Comparison of ENCODE assay signal across 26 cellular contexts in genomic region chr1:98008373-98008772, GRCh38.
"Had no signal": no experiment of that assay in that cellular context is flagged by ENCODE, and none has a peak within 500 bp of the region (broad histone marks: within the 10 kb centered on the region; RNA-seq: fewer than 3 reads in every experiment).

No MANE protein-coding gene starts in this region.

- H3K4me1 ChIP-seq: ascending aorta, body of pancreas, breast epithelium had no signal

- FAIRE-seq: TTC549 had no signal

- H3K36me3 ChIP-seq: ascending aorta, breast epithelium, SJSA1 had no signal

- H3K4me3 Mint-ChIP-seq: activated CD4-positive, alpha-beta T cell treated with anti-CD3 and anti-CD28 coated beads, Interleukin-2, amount 10 ng/mL, durations not matched to agents 24 days and 14 days; activated CD8-positive, alpha-beta T cell treated with anti-CD3 and anti-CD28 coated beads for 36 hours; activated naive CD8-positive, alpha-beta T cell treated with anti-CD3 and anti-CD28 coated beads, Interleukin-2, amount 10 ng/mL, durations not matched to agents 7 days and 5 days; activated T-cell treated with anti-CD3 and anti-CD28 coated beads, Interleukin-2, amount 50 U/mL, for 72 hours; activated T-helper 17 cell treated with anti-CD3 and anti-CD28 coated beads, Interleukin-2, amount 50 U/mL, for 72 hours had no signal

- H3K9me3 Mint-ChIP-seq: activated CD4-positive, alpha-beta T cell treated with anti-CD3 and anti-CD28 coated beads, Interleukin-2, amount 10 ng/mL, durations not matched to agents 24 days and 14 days; activated CD8-positive, alpha-beta T cell treated with anti-CD3 and anti-CD28 coated beads for 36 hours; activated naive CD8-positive, alpha-beta T cell treated with anti-CD3 and anti-CD28 coated beads, Interleukin-2, amount 10 ng/mL, durations not matched to agents 7 days and 5 days; activated T-cell treated with anti-CD3 and anti-CD28 coated beads, Interleukin-2, amount 50 U/mL, for 72 hours; activated T-helper 17 cell treated with anti-CD3 and anti-CD28 coated beads, Interleukin-2, amount 50 U/mL, for 72 hours had no signal

- H3K27ac Mint-ChIP-seq: activated CD4-positive, alpha-beta T cell treated with anti-CD3 and anti-CD28 coated beads, Interleukin-2, amount 10 ng/mL, durations not matched to agents 24 days and 14 days; activated CD8-positive, alpha-beta T cell treated with anti-CD3 and anti-CD28 coated beads for 36 hours; activated naive CD8-positive, alpha-beta T cell treated with anti-CD3 and anti-CD28 coated beads, Interleukin-2, amount 10 ng/mL, durations not matched to agents 7 days and 5 days; activated T-cell treated with anti-CD3 and anti-CD28 coated beads, Interleukin-2, amount 50 U/mL, for 72 hours; activated T-helper 17 cell treated with anti-CD3 and anti-CD28 coated beads, Interleukin-2, amount 50 U/mL, for 72 hours had no signal

- H3K27me3 ChIP-seq: ascending aorta, body of pancreas, breast epithelium, SJSA1 had no signal

- H3K4me3 ChIP-seq: ascending aorta, body of pancreas, breast epithelium, SJSA1 had no signal

- DNase-seq: activated CD4-positive, alpha-beta T cell treated with anti-CD3 and anti-CD28 coated beads, Interleukin-2, amount 10 ng/mL, durations not matched to agents 24 days and 14 days; activated CD4-positive, alpha-beta T cell treated with anti-CD3 and anti-CD28 coated beads, Interleukin-2, amount 50 U/mL, for 4 hours; activated CD8-positive, alpha-beta T cell treated with anti-CD3 and anti-CD28 coated beads for 36 hours; activated effector memory CD4-positive, alpha-beta T cell treated with anti-CD3 and anti-CD28 coated beads, Interleukin-2, amount 50 U/mL, for 16 hours; activated naive CD4-positive, alpha-beta T cell; activated naive CD4-positive, alpha-beta T cell treated with anti-CD3 and anti-CD28 coated beads, Interleukin-2, amount 50 U/mL, for 16 hours; activated naive CD8-positive, alpha-beta T cell treated with anti-CD3 and anti-CD28 coated beads, Interleukin-2, amount 10 ng/mL, durations not matched to agents 7 days and 5 days; activated T-cell treated with anti-CD3 and anti-CD28 coated beads, Interleukin-2, amount 50 U/mL, for 1 hour; activated T-cell treated with anti-CD3 and anti-CD28 coated beads, Interleukin-2, amount 50 U/mL, for 72 hours; amygdala; body of pancreas; MM.1S; MV-4-11; NCI-H1092; NCI-H1436 treated with DMSO at 0.1 percent for 48 hours; NCI-H1694 treated with DMSO at 0.1 percent for 48 hours; NCI-H2029; NCI-H345; NCI-H524 treated with DMSO at 0.1 percent for 48 hours; SHP77 treated with DMSO at 0.1 percent for 48 hours had no signal

- H3K4me1 Mint-ChIP-seq: activated naive CD8-positive, alpha-beta T cell treated with anti-CD3 and anti-CD28 coated beads, Interleukin-2, amount 10 ng/mL, durations not matched to agents 7 days and 5 days; activated T-helper 17 cell treated with anti-CD3 and anti-CD28 coated beads, Interleukin-2, amount 50 U/mL, for 72 hours had no signal

- ATAC-seq: activated CD8-positive, alpha-beta T cell treated with anti-CD3 and anti-CD28 coated beads for 36 hours; activated T-cell treated with anti-CD3 and anti-CD28 coated beads, Interleukin-2, amount 50 U/mL, for 72 hours; activated T-helper 17 cell treated with anti-CD3 and anti-CD28 coated beads, Interleukin-2, amount 50 U/mL, for 72 hours; body of pancreas; Panc1 had no signal

- H3K27ac ChIP-seq: ascending aorta, body of pancreas, breast epithelium, SJSA1 had no signal

- H3K36me3 Mint-ChIP-seq: activated naive CD8-positive, alpha-beta T cell treated with anti-CD3 and anti-CD28 coated beads, Interleukin-2, amount 10 ng/mL, durations not matched to agents 7 days and 5 days had no signal

- H3K9me3 ChIP-seq: ascending aorta, body of pancreas, breast epithelium, SJSA1 had no signal
